8 cellular contexts compared by ENCODE assay signal in the genomic region with DNA sequence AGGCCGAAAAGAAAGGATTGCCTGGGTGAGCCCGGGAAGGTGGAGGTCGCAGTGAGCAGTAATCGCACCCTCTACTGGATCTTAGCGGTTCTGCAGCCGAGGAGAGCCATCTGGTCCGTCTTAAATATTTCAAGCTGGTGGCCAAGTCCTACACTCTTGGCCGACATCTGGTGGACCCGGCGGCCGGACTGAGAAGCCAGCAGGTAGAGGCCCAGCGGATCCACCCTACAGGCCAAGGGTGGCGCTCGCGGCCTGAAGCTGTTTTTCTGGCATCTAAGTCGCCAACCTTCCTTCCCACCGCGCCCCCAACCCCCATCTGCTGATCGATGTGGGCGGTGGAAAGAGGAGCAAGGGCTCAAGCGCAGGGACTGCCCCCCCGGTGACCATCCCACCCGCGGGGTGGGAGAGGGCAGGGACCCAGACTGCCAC. TPM values are rescaled to one million over a fixed set of nuclear protein-coding genes. Genes with fewer than 3 reads are reported as not detected.
A peak's percentile ranks its signal among the peaks of the same experiment; 100 is the strongest.
DNase-seq lines count a peak whose midpoint lies in the region; ATAC-seq, FAIRE-seq and TF ChIP-seq lines count a peak whose summit lies in the region.

No MANE protein-coding gene starts in this region.

- peaks cover 28% of the 10 kb centered on the region for H3K27me3 Mint-ChIP-seq in activated CD4-positive, alpha-beta T cell treated with anti-CD3 and anti-CD28 coated beads for 36 hours
- H3K27me3 Mint-ChIP-seq in osteocyte (ENCODE audit: unreplicated experiment), result no peaks in the 10 kb centered on the region

- no peak overlapping the region for H3K27ac ChIP-seq in PC-3 (ENCODE audit: low read length)

- BruUV-seq in PC-3 (replicated peaks; lab: Mats Ljungman, UMichigan), result no TSS peak

- no peak overlapping the region for H3K27ac Mint-ChIP-seq in activated CD4-positive, alpha-beta T cell treated with anti-CD3 and anti-CD28 coated beads for 36 hours
- H3K27ac Mint-ChIP-seq in osteocyte (ENCODE audit: unreplicated experiment), result no peak overlapping the region

- H3K4me1 ChIP-seq in PC-3 (ENCODE audit: insufficient read depth, low read length), result no peaks in the 10 kb centered on the region

- no peak overlapping the region for H2AFZ ChIP-seq in PC-3 (ENCODE audit: low read length)

- POLR2A ChIA-PET in activated CD4-positive, alpha-beta T cell treated with anti-CD3 and anti-CD28 coated beads for 36 hours (lab: Charles Lee), result no interaction called here
- POLR2A ChIA-PET in PC-3 (lab: Charles Lee; ENCODE audit: unreplicated experiment), result no interaction called here

- peaks cover 3% of the 10 kb centered on the region for H3K36me3 Mint-ChIP-seq in activated CD4-positive, alpha-beta T cell treated with anti-CD3 and anti-CD28 coated beads for 36 hours (ENCODE audit: low read depth)
- H3K36me3 Mint-ChIP-seq in osteocyte (ENCODE audit: unreplicated experiment), result no peaks in the 10 kb centered on the region

- H3K4me3 Mint-ChIP-seq in activated CD4-positive, alpha-beta T cell treated with anti-CD3 and anti-CD28 coated beads for 36 hours, result no peak overlapping the region
- H3K4me3 Mint-ChIP-seq in osteocyte (ENCODE audit: unreplicated experiment), result no peak overlapping the region

- H4K20me1 ChIP-seq in PC-3 (ENCODE audit: low read length), result no peaks in the 10 kb centered on the region

- CTCF ChIA-PET in activated CD4-positive, alpha-beta T cell treated with anti-CD3 and anti-CD28 coated beads for 36 hours (lab: Charles Lee), result interaction anchor here (0.6 kb wide), 1 partner anchor 470 kb away, joined by 4 read pairs; no protein-coding TSS in a partner anchor
- CTCF ChIA-PET in PC-3 (lab: Charles Lee), result no interaction called here

- H3K4me3 ChIP-seq in PC-3 (ENCODE audit: low read length), result no peak overlapping the region

- H3K36me3 ChIP-seq in PC-3 (ENCODE audit: low read depth, low read length), result no peaks in the 10 kb centered on the region

- TF ChIP-seq CTCF in PC-3 (conservative IDR thresholded peaks at IDR 0.05; ENCODE audit: low read depth, low read length), result peak; percentile 15; the same call in 1 of the 2 replicates
- TF ChIP-seq CTCF in osteocyte (IDR thresholded peaks at IDR 0.05), result no peak

- no peaks in the 10 kb centered on the region for H3F3A ChIP-seq in PC-3 (ENCODE audit: low read length, unreplicated experiment)

- peak; percentile 44 for DNase-seq in activated CD4-positive, alpha-beta T cell treated with anti-CD3 and anti-CD28 coated beads for 36 hours
- no peak for DNase-seq in activated CD4-positive, alpha-beta T cell treated with anti-CD3 and anti-CD28 coated beads for 1 hour
- no peak for DNase-seq in PC-3
- peak; percentile 7 for DNase-seq in globus pallidus (ENCODE audit: low spot score)
- DNase-seq in stimulated activated naive CD8-positive, alpha-beta T cell treated with anti-CD3 and anti-CD28 coated beads, Interleukin-15, Interleukin-2, amounts not matched to agents 100 U/mL and 50 U/mL, for 24 hours, result peak; percentile 16
- DNase-seq in osteocyte (ENCODE audit: extremely low spot score, unreplicated experiment), result no peak
- no peak for DNase-seq in GM12892 (ENCODE audit: insufficient read length)

- no peaks in the 10 kb centered on the region for H3K27me3 ChIP-seq in PC-3 (ENCODE audit: low read length)

- no peaks in the 10 kb centered on the region for H3K9me2 ChIP-seq in PC-3 (replicated peaks; ENCODE audit: low read length)

- H3K4me2 ChIP-seq in PC-3 (ENCODE audit: low read length), result no peak overlapping the region

- peaks cover 11% of the 10 kb centered on the region for H3K9me3 Mint-ChIP-seq in activated CD4-positive, alpha-beta T cell treated with anti-CD3 and anti-CD28 coated beads for 36 hours (ENCODE audit: low read depth)
- peaks cover 26% of the 10 kb centered on the region for H3K9me3 Mint-ChIP-seq in osteocyte (ENCODE audit: unreplicated experiment)

- H3K9ac ChIP-seq in PC-3 (ENCODE audit: low read length), result no peak overlapping the region

- FAIRE-seq in GM12892 (lab: Jason Lieb, UNC), result no peak

- peaks cover 11% of the 10 kb centered on the region; the same call in 1 of the 2 replicates for H3K9me3 ChIP-seq in PC-3 (ENCODE audit: low read length)

- no peak for ATAC-seq in activated CD4-positive, alpha-beta T cell treated with anti-CD3 and anti-CD28 coated beads for 36 hours
- ATAC-seq in PC-3 (no peak), GM18907 (IDR thresholded peaks at IDR 0.05; ENCODE audit: unreplicated experiment) (no peak)
- no peak for ATAC-seq in stimulated activated naive CD8-positive, alpha-beta T cell treated with anti-CD3 and anti-CD28 coated beads, Interleukin-15, Interleukin-2, amounts not matched to agents 100 U/mL and 50 U/mL, for 24 hours

- intact Hi-C loops in activated CD4-positive, alpha-beta T cell treated with anti-CD3 and anti-CD28 coated beads for 36 hours (cut with DNase I, micrococcal nuclease), result no loop called here
- intact Hi-C loops in PC-3 (cut with micrococcal nuclease), result no loop called here

- H3K79me2 ChIP-seq in PC-3 (ENCODE audit: low read length), result no peaks in the 10 kb centered on the region

- TF ChIP-seq POLR2A in GM12892 (IDR thresholded peaks at IDR 0.05; ENCODE audit: low read depth, low read length), result no peak

- no peaks in the 10 kb centered on the region for H3K4me1 Mint-ChIP-seq in activated CD4-positive, alpha-beta T cell treated with anti-CD3 and anti-CD28 coated beads for 36 hours
- H3K4me1 Mint-ChIP-seq in osteocyte (ENCODE audit: unreplicated experiment), result peaks cover 4% of the 10 kb centered on the region

RNA-seq across cellular contexts. Expression of a gene that starts 46.5 kb away (rescaled TPM):
- 1 to 10 TPM; 2.1 to 3.8 TPM for total RNA-seq in activated CD4-positive, alpha-beta T cell treated with anti-CD3 and anti-CD28 coated beads for 36 hours
- total RNA-seq in PC-3 (2014; rRNA removed) (0.86 and 1.2 TPM in 2 replicates), osteocyte (2.3 and 2.4 TPM in 2 replicates)
- 2.2 TPM for polyA plus RNA-seq in GM12892 (2012; ENCODE audit: missing spikeins)

Comparison
In these comparisons a context has a peak if more than half of its experiments do, and no peak if none do; other contexts are left out.
1. DNase-seq: peak in activated CD4-positive, alpha-beta T cell treated with anti-CD3 and anti-CD28 coated beads for 36 hours (single experiment), globus pallidus (single experiment) and stimulated activated naive CD8-positive, alpha-beta T cell treated with anti-CD3 and anti-CD28 coated beads, Interleukin-15, Interleukin-2, amounts not matched to agents 100 U/mL and 50 U/mL, for 24 hours (single experiment); none in activated CD4-positive, alpha-beta T cell treated with anti-CD3 and anti-CD28 coated beads for 1 hour (single experiment), PC-3 (single experiment), osteocyte (single experiment) and GM12892 (single experiment).